Comparison of ENCODE assay signal across 19 cellular contexts in the genomic region with DNA sequence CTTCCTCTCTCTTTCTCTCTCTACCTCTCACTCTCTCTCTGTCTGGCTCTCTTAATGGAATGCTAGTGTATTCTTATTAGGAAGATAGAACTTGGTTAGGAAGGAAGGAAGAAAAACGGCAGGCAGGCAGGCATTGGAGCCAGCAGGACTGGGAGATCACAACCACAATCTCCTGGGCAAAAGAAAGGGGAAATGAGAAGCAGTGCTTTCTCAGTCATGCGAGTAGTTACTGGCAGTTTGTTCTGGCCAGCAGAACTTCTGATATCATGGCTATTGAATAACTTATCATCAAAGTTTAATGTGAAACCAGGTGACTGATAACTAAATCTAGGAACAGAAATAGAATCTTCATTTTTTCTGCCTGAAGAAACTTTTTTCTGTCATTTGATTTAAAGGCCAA.
"Had no signal": no experiment of that assay in that cellular context is flagged by ENCODE, and none has a peak within 500 bp of the region (broad histone marks: within the 10 kb centered on the region; RNA-seq: fewer than 3 reads in every experiment).

No MANE protein-coding gene starts in this region.

- H3K36me3 Mint-ChIP-seq: naive thymus-derived CD8-positive, alpha-beta T cell; neural progenitor cell had no signal

- H3K27ac ChIP-seq: dorsolateral prefrontal cortex, heart left ventricle, neural progenitor cell, pancreas had no signal

- H3K27me3 ChIP-seq: neural progenitor cell had no signal

- H3K27me3 Mint-ChIP-seq: progenitor cell of endocrine pancreas had no signal

- H3K9ac ChIP-seq: neural progenitor cell had no signal

- H3K4me2 ChIP-seq: neural progenitor cell had no signal

- H3K9me3 ChIP-seq: heart left ventricle, mucosa of descending colon, pancreas had no signal

- DNase-seq: cortex of kidney; dorsolateral prefrontal cortex; effector CD8-positive, alpha-beta T cell; foreskin melanocyte; heart left ventricle; hippocampal formation; left colon; mammary epithelial cell; mucosa of descending colon; naive thymus-derived CD8-positive, alpha-beta T cell; nucleus accumbens; pancreas; right cardiac atrium; small intestine; stimulated activated CD4-positive, alpha-beta T cell treated with anti-CD3 and anti-CD28 coated beads, Interleukin-12 subunit alpha, Interleukin-12 subunit beta, amount 100 ng/mL, for 4 hours; stimulated activated naive CD4-positive, alpha-beta T cell treated with Interleukin-2 at 50 U/mL for 16 hours; trophoblast cell had no signal

- H3K4me3 Mint-ChIP-seq: naive thymus-derived CD8-positive, alpha-beta T cell; neural progenitor cell had no signal

- H3K27ac Mint-ChIP-seq: neural progenitor cell, progenitor cell of endocrine pancreas had no signal

- H3K9me3 Mint-ChIP-seq: naive thymus-derived CD8-positive, alpha-beta T cell; neural progenitor cell had no signal

- H3K36me3 ChIP-seq: heart left ventricle, neural progenitor cell, pancreas had no signal

- H3K4me1 ChIP-seq: neural progenitor cell, pancreas had no signal

- H3K4me3 ChIP-seq: dorsolateral prefrontal cortex, heart left ventricle, mucosa of descending colon, neural progenitor cell, pancreas had no signal
